Comparison of ENCODE assay signal across 8 cellular contexts in genomic region chr4:94390804-94391410, GRCh38. TPM values are rescaled to one million over a fixed set of nuclear protein-coding genes. Genes with fewer than 3 reads are reported as not detected.
DNase-seq lines count a peak whose midpoint lies in the region; ATAC-seq, FAIRE-seq and TF ChIP-seq lines count a peak whose summit lies in the region.

No MANE protein-coding gene starts in this region.

- no peak overlapping the region for H3K4me3 ChIP-seq in left ventricle myocardium inferior
- H3K4me3 ChIP-seq in Loucy (ENCODE audit: low read length, poor library complexity, severe bottlenecking): no peak overlapping the region
- H3K4me3 ChIP-seq in H1 (ENCODE audit: extremely low read depth in 1 of 4, insufficient read depth in 2 of 4, low read depth in 3 of 4, low read length in 4 of 4): no peak overlapping the region
- H3K4me3 ChIP-seq in spleen: no peak overlapping the region

- no peaks in the 10 kb centered on the region for H3K79me2 ChIP-seq in Loucy (ENCODE audit: insufficient read depth, low read length)
- no peaks in the 10 kb centered on the region for H3K79me2 ChIP-seq in H1 (ENCODE audit: control insufficient read depth in 1 of 2, insufficient read depth in 2 of 2, low read length in 2 of 2)

- H3K27me3 ChIP-seq in left ventricle myocardium inferior (ENCODE audit: low read depth): no peaks in the 10 kb centered on the region
- no peaks in the 10 kb centered on the region for H3K27me3 ChIP-seq in Loucy (ENCODE audit: insufficient read depth, low read length, poor library complexity, severe bottlenecking)
- H3K27me3 ChIP-seq in H1 (replicated peaks in 1 of 4; ENCODE audit: control insufficient read depth in 3 of 4, extremely low read depth in 1 of 4, insufficient read depth in 3 of 4, low read length in 3 of 4): no peaks in the 10 kb centered on the region
- no peaks in the 10 kb centered on the region for H3K27me3 ChIP-seq in spleen (replicated peaks in 1 of 7)

- DNase-seq in left ventricle myocardium inferior: no peak
- DNase-seq in left cardiac atrium: no peak
- no peak for DNase-seq in H1 (ENCODE audit: low read depth in 1 of 2, low spot score in 2 of 2)
- DNase-seq in spleen: no peak
- no peak for DNase-seq in NCI-H2227 (lab: John Stamatoyannopoulos, UW; ENCODE audit: unreplicated experiment)
- DNase-seq in SIG-M5 (lab: John Stamatoyannopoulos, UW): no peak

- TF ChIP-seq CTCF in left ventricle myocardium inferior (IDR thresholded peaks at IDR 0.05; ENCODE audit: borderline replicate concordance): peak; percentile 56
- peak; percentile 87 for TF ChIP-seq CTCF in Loucy (conservative IDR thresholded peaks at IDR 0.05; ENCODE audit: low read length)
- peak in 2 of 3 experiments; percentile 23 to 46; a peak in 2 of 4 replicates for TF ChIP-seq CTCF in H1 (IDR thresholded peaks at IDR 0.05; ENCODE audit: control extremely low read depth in 1 of 3, insufficient read depth in 1 of 3, low read depth in 1 of 3, low read length in 3 of 3)
- peak in 8 of 11 experiments; percentile 19 to 46 (median 39) for TF ChIP-seq CTCF in spleen (IDR thresholded peaks at IDR 0.05 in 8 of 11, conservative IDR thresholded peaks at IDR 0.05 in 3 of 11)

- H3K36me3 ChIP-seq in left ventricle myocardium inferior (no peaks in the 10 kb centered on the region), Loucy (ENCODE audit: insufficient read depth, low read length) (no peaks in the 10 kb centered on the region), H1 (ENCODE audit: control insufficient read depth in 2 of 4, insufficient read depth in 4 of 4, low read length in 3 of 4) (no peaks in the 10 kb centered on the region), spleen (no peaks in the 10 kb centered on the region)

- no peaks in the 10 kb centered on the region for H4K20me1 ChIP-seq in Loucy (ENCODE audit: insufficient read depth, low read length, poor library complexity, severe bottlenecking)
- H4K20me1 ChIP-seq in H1 (replicated peaks in 1 of 2; ENCODE audit: control insufficient read depth in 1 of 2, insufficient read depth in 2 of 2, low read length in 2 of 2): no peaks in the 10 kb centered on the region

- H3K4me2 ChIP-seq in Loucy (ENCODE audit: low read depth, low read length, poor library complexity, severe bottlenecking) (no peak overlapping the region), H1 (ENCODE audit: insufficient read depth in 1 of 2, low read depth in 2 of 2, low read length in 2 of 2) (no peak overlapping the region)

- no peak overlapping the region for H4K5ac ChIP-seq in H1 (ENCODE audit: insufficient read length, low read depth, low read length)

- peak overlapping the region; percentile 80; the same call in 1 of the 2 replicates for H2AFZ ChIP-seq in Loucy (ENCODE audit: low read length)
- H2AFZ ChIP-seq in H1 (ENCODE audit: low read length): no peak overlapping the region

- H3K4ac ChIP-seq in H1 (replicated peaks; ENCODE audit: insufficient read length, low read depth, low read length): no peak overlapping the region

- H3K56ac ChIP-seq in H1 (replicated peaks; ENCODE audit: insufficient read length, low read depth, low read length): no peak overlapping the region

- POLR2A ChIA-PET in H1 (lab: Charles Lee; ENCODE audit: partially characterized antibody): no interaction called here

- H3F3A ChIP-seq in Loucy (ENCODE audit: low read depth): no peaks in the 10 kb centered on the region

- H2AK5ac ChIP-seq in H1 (ENCODE audit: low read depth, low read length): no peak overlapping the region

- peak; percentile 36 to 37 for TF ChIP-seq RAD21 in H1 (IDR thresholded peaks at IDR 0.05 in 1 of 2, conservative IDR thresholded peaks at IDR 0.05 in 1 of 2; ENCODE audit: low read depth in 2 of 2, low read length in 2 of 2)

- H2BK12ac ChIP-seq in H1 (ENCODE audit: low read depth, low read length): no peak overlapping the region

- no peak overlapping the region for H2BK20ac ChIP-seq in H1 (ENCODE audit: low read length)

- H3K18ac ChIP-seq in H1 (ENCODE audit: extremely low read depth, low read length): no peak overlapping the region

- H2BK120ac ChIP-seq in H1 (replicated peaks; ENCODE audit: low read depth, low read length): no peak overlapping the region

- H3K23ac ChIP-seq in H1 (ENCODE audit: insufficient read length): no peak overlapping the region

- FAIRE-seq in H1 (lab: Jason Lieb, UNC): no peak

- TF ChIP-seq POLR2A in H1 (IDR thresholded peaks at IDR 0.05; ENCODE audit: control extremely low read depth in 1 of 2, low read depth in 2 of 2, low read length in 2 of 2) (no peak), spleen (IDR thresholded peaks at IDR 0.05) (no peak)

- no peak overlapping the region for H4K8ac ChIP-seq in H1 (ENCODE audit: extremely low read depth, insufficient read depth, low read length)

- no peak overlapping the region for H2BK15ac ChIP-seq in H1 (ENCODE audit: low read length)

- CTCF ChIA-PET in H1 (lab: Charles Lee; ENCODE audit: partially characterized antibody): interaction anchor here (0.7 to 1.0 kb wide), 2 partner anchors 46 to 61 kb away, joined by 3 read pairs; partner anchors contain the start of gene PDLIM5

- H3K27ac ChIP-seq in left ventricle myocardium inferior (replicated peaks): no peak overlapping the region
- no peak overlapping the region for H3K27ac ChIP-seq in H1 (ENCODE audit: low read depth, low read length)
- H3K27ac ChIP-seq in spleen: no peak overlapping the region

- no peaks in the 10 kb centered on the region for H3K9me2 ChIP-seq in Loucy (replicated peaks; ENCODE audit: low read depth, low read length)

- intact Hi-C loops in left ventricle myocardium inferior (cut with micrococcal nuclease) (no loop called here), left cardiac atrium (cut with DNase I) (no loop called here), spleen (cut with DNase I; ENCODE audit: low total_unique reads) (loop anchor here (10.0 kb wide), 1 partner anchor 86 kb away; no protein-coding TSS in a partner anchor)

- no peaks in the 10 kb centered on the region for H3K23me2 ChIP-seq in H1 (ENCODE audit: low read depth, low read length)

- no peak for ATAC-seq in left cardiac atrium
- no peak for ATAC-seq in HG03139 (IDR thresholded peaks at IDR 0.05; ENCODE audit: unreplicated experiment)

- H3K4me1 ChIP-seq in left ventricle myocardium inferior (no peaks in the 10 kb centered on the region), Loucy (ENCODE audit: insufficient read depth, low read length, poor library complexity, severe bottlenecking) (peaks cover 7% of the 10 kb centered on the region), H1 (replicated peaks in 1 of 4; ENCODE audit: control insufficient read depth in 3 of 4, insufficient read depth in 4 of 4, low read length in 3 of 4) (no peaks in the 10 kb centered on the region), spleen (no peaks in the 10 kb centered on the region)

- WGBS in H1 (ENCODE audit: extremely low coverage in 1 of 2, insufficient coverage in 1 of 2, insufficient read length in 1 of 2, insufficient replicate concordance in 2 of 2, low coverage in 1 of 2, low lambda C conversion rate in 2 of 2, missing lambda C conversion rate in 1 of 2), 2 experiments: 92% methylated on average over 2 of the region's 2 CpGs; no CpG with 5 or more reads in 1 of the 2 experiments
- WGBS in spleen, 5 donors: 89 to 96% (median 93%) methylated on average over 2 of the region's 2 CpGs

- H3K14ac ChIP-seq in H1 (ENCODE audit: insufficient read length): no peak overlapping the region

- TF ChIP-seq EP300 in H1 (IDR thresholded peaks at IDR 0.05; ENCODE audit: borderline replicate concordance in 1 of 2, low read depth in 2 of 2, low read length in 2 of 2): no peak

- H4K91ac ChIP-seq in H1 (replicated peaks; ENCODE audit: insufficient read length, low read length): no peak overlapping the region

- H2BK5ac ChIP-seq in H1 (ENCODE audit: low read depth, low read length): no peak overlapping the region

- H3K9ac ChIP-seq in Loucy (ENCODE audit: low read depth, low read length, poor library complexity, severe bottlenecking) (no peak overlapping the region), H1 (replicated peaks in 1 of 4; ENCODE audit: extremely low read depth in 1 of 4, low read depth in 3 of 4, low read length in 3 of 4) (no peak overlapping the region)

- H3K79me1 ChIP-seq in H1 (ENCODE audit: low read depth, low read length): no peaks in the 10 kb centered on the region

- H3K9me3 ChIP-seq in left ventricle myocardium inferior (replicated peaks): no peaks in the 10 kb centered on the region
- no peaks in the 10 kb centered on the region for H3K9me3 ChIP-seq in Loucy (ENCODE audit: insufficient read depth, low read depth, low read length)
- peaks cover 7% of the 10 kb centered on the region in 2 experiments; a peak in 3 of 4 replicates for H3K9me3 ChIP-seq in H1 (ENCODE audit: insufficient read depth in 2 of 2, low read depth in 1 of 2, low read length in 1 of 2)
- H3K9me3 ChIP-seq in spleen: no peaks in the 10 kb centered on the region

TF ChIP-seq in H1, 55 proteins besides CTCF, POLR2A, EP300 and RAD21:
- TF ChIP-seq KDM5A (IDR thresholded peaks at IDR 0.05; ENCODE audit: low read length) (no peak), JUN (IDR thresholded peaks at IDR 0.05; ENCODE audit: low read depth, low read length) (no peak)

RNA-seq across cellular contexts. Expression of gene HPGDS, which starts 48.3 kb away (rescaled TPM):
- total RNA-seq in left ventricle myocardium inferior: 2.3 TPM
- 1 to 10 TPM; 2.0 to 6.4 TPM for total RNA-seq in left cardiac atrium
- total RNA-seq in H1 (2021; fragmentation: NEBNext Ultra II Directional; extraction: Animal tissue kit (Norgen Biotek cat#: 25700)): not detected in 2 replicates
- polyA plus RNA-seq in H1 (2011; rRNA removed): not detected in 2 replicates
- not detected for polyA plus RNA-seq in H1 (2011; cell fraction: cytosol; rRNA removed)
- polyA plus RNA-seq in H1 (2011; cell fraction: nucleus; rRNA removed): not detected
- not detected in 4 replicates for polyA plus RNA-seq in H1 (2012, experiment 1 of 2)
- not detected for polyA plus RNA-seq in H1 (2012, experiment 2 of 2)
- not detected for polyA plus RNA-seq in H1 (2013, experiment 1 of 2)
- not detected for polyA plus RNA-seq in H1 (2013, experiment 2 of 2)
- polyA minus RNA-seq in H1 (2011; rRNA and poly(A)+ RNA removed): not detected in 2 replicates
- polyA minus RNA-seq in H1 (2011; cell fraction: cytosol; rRNA and poly(A)+ RNA removed): not detected
- polyA minus RNA-seq in H1 (2011; cell fraction: nucleus; rRNA and poly(A)+ RNA removed): not detected
- total RNA-seq in spleen: 1 to 10 TPM in 2 of 7 donors, under 1 TPM in 1, not detected in 4; 0.20 to 2.2 (median 1.0) TPM
- polyA plus RNA-seq in spleen: under 1 TPM; 0.04 to 0.54 (median 0.29) TPM

Comparison
In these comparisons a context has a peak if more than half of its experiments do, and no peak if none do; other contexts are left out.
1. CTCF ChIP-seq: peak in every context shown above with its lines; median percentile 87 in Loucy; 56 in left ventricle myocardium inferior; 39 in spleen; 34 in H1.